ENCODE assay signal across 9 cellular contexts in genomic region chr13:41311607-41312500, GRCh38. TPM values are rescaled to one million over a fixed set of nuclear protein-coding genes. Genes with fewer than 3 reads are reported as not detected.
DNase-seq lines count a peak whose midpoint lies in the region; ATAC-seq, FAIRE-seq and TF ChIP-seq lines count a peak whose summit lies in the region.
"Had no signal": no experiment of that assay in that cellular context is flagged by ENCODE, and none has a peak within 500 bp of the region (broad histone marks: within the 10 kb centered on the region; RNA-seq: fewer than 3 reads in every experiment).

No MANE protein-coding gene starts in this region.

- H3K27me3 Mint-ChIP-seq in CD4-positive, alpha-beta memory T cell: no peaks in the 10 kb centered on the region

- DNase-seq in CD4-positive, alpha-beta memory T cell: peak; percentile 47 to 60 (median 56)
- peak; percentile 14 for DNase-seq in HS-27A (ENCODE audit: low read depth)
- peak; percentile 39 to 60 (median 45) for DNase-seq in T-helper 1 cell
- DNase-seq in anterior cingulate cortex (lab: John Stamatoyannopoulos, UW): peak in 49 of 58 donors; percentile 8 to 70 (median 43)
- DNase-seq in hepatocyte (ENCODE audit: low spot score): peak; percentile 64
- peak; percentile 64 for DNase-seq in sciatic nerve (ENCODE audit: low spot score)
- DNase-seq in D721Med (ENCODE audit: insufficient read length, low spot score): no peak

- peak overlapping the region; percentile 85 to 94 for H3K4me3 ChIP-seq in CD4-positive, alpha-beta memory T cell (ENCODE audit: low read length in 2 of 2)
- H3K4me3 ChIP-seq in hepatocyte: peak overlapping the region; percentile 100

- H3K4me2 ChIP-seq in hepatocyte: peak overlapping the region; percentile 77

- H3K9me3 ChIP-seq in CD4-positive, alpha-beta memory T cell (ENCODE audit: control insufficient read depth in 1 of 2, low read length in 2 of 2): no peaks in the 10 kb centered on the region
- no peaks in the 10 kb centered on the region for H3K9me3 ChIP-seq in hepatocyte (ENCODE audit: low read depth)

- no peaks in the 10 kb centered on the region for H3K9me2 ChIP-seq in hepatocyte (replicated peaks; ENCODE audit: insufficient read depth)

- peak; percentile 19 for ATAC-seq in GM19468 (IDR thresholded peaks at IDR 0.05; ENCODE audit: extremely low read depth, unreplicated experiment)
- ATAC-seq in sciatic nerve: peak; percentile 62

- no peak for FAIRE-seq in D721Med (lab: Jason Lieb, UNC)
- FAIRE-seq: TTC549 had no signal

- H3K27ac ChIP-seq in CD4-positive, alpha-beta memory T cell (ENCODE audit: low read depth, low read length): peak overlapping the region; percentile 83
- H3K27ac ChIP-seq in hepatocyte: peak overlapping the region; percentile 97

- H2AFZ ChIP-seq in hepatocyte: peak overlapping the region; percentile 77

- peaks cover 27% of the 10 kb centered on the region for H4K20me1 ChIP-seq in hepatocyte (ENCODE audit: insufficient read depth, poor library complexity, severe bottlenecking)

- 1% methylated on average over 62 of the region's 63 CpGs for WGBS in hepatocyte (ENCODE audit: low lambda C conversion rate, missing lambda C conversion rate)

- H3K36me3 Mint-ChIP-seq in CD4-positive, alpha-beta memory T cell: peaks cover under 1 to 16% of the 10 kb centered on the region in 2 donors

- intact Hi-C loops in CD4-positive, alpha-beta memory T cell (cut with micrococcal nuclease): loop anchor here (1.0 to 5.0 kb wide), 8 partner anchors 13 to 735 kb away; partner anchors contain the start of genes DGKH, KBTBD6, KBTBD7 and MTRF1
- intact Hi-C loops in sciatic nerve (cut with DNase I): no loop called here

- TF ChIP-seq CTCF in hepatocyte (IDR thresholded peaks at IDR 0.05; ENCODE audit: poor library complexity) (no peak), D721Med (IDR thresholded peaks at IDR 0.05; ENCODE audit: insufficient read depth, missing control alignments) (no peak)

- H3K36me3 ChIP-seq in CD4-positive, alpha-beta memory T cell (ENCODE audit: insufficient read depth, low read length): no peaks in the 10 kb centered on the region
- H3K36me3 ChIP-seq in hepatocyte (replicated peaks; ENCODE audit: insufficient read depth, low read depth): no peaks in the 10 kb centered on the region

- H3K9me3 Mint-ChIP-seq in CD4-positive, alpha-beta memory T cell: peaks cover 0 to 2% (median 0%) of the 10 kb centered on the region in 8 donors

- H3K4me1 Mint-ChIP-seq in CD4-positive, alpha-beta memory T cell: peaks cover 24 to 52% (median 41%) of the 10 kb centered on the region in 4 donors

- CTCF ChIA-PET in CD4-positive, alpha-beta memory T cell (lab: Charles Lee; ENCODE audit: partially characterized antibody): interaction anchor here (0.8 to 0.9 kb wide), 3 partner anchors 21 to 356 kb away, joined by 3 to 4 read pairs (median 3); no protein-coding TSS in a partner anchor

- H3K79me2 ChIP-seq in hepatocyte: peaks cover 56% of the 10 kb centered on the region

- H3K27me3 ChIP-seq in CD4-positive, alpha-beta memory T cell (ENCODE audit: insufficient read depth, low read length): no peaks in the 10 kb centered on the region
- H3K27me3 ChIP-seq in hepatocyte: no peaks in the 10 kb centered on the region

- peak overlapping the region; percentile 91 to 96 (median 96) for H3K27ac Mint-ChIP-seq in CD4-positive, alpha-beta memory T cell

- peak overlapping the region; percentile 94 to 97 (median 96) for H3K4me3 Mint-ChIP-seq in CD4-positive, alpha-beta memory T cell

- POLR2A ChIA-PET in CD4-positive, alpha-beta memory T cell (lab: Charles Lee; ENCODE audit: partially characterized antibody): interaction anchor here (1.6 kb wide), 1 partner anchor 49 kb away, joined by 6 read pairs; the partner anchor contains the start of gene MTRF1

- peaks cover 45% of the 10 kb centered on the region for H3K4me1 ChIP-seq in CD4-positive, alpha-beta memory T cell (ENCODE audit: insufficient read depth, low read length)
- peaks cover 13% of the 10 kb centered on the region for H3K4me1 ChIP-seq in hepatocyte (ENCODE audit: insufficient read depth)

RNA-seq across cellular contexts. Expression of gene NAA16, which starts 0.8 kb away (rescaled TPM):
- 10 to 100 TPM; 62.3 to 62.5 TPM for total RNA-seq in CD4-positive, alpha-beta memory T cell
- polyA plus RNA-seq in CD4-positive, alpha-beta memory T cell: 10 to 100 TPM in 1 of 2 donors, 1 to 10 TPM in 1; 8.6 to 17.1 TPM
- total RNA-seq in hepatocyte (16.2 and 24.5 TPM in 2 replicates), sciatic nerve (29.7 TPM)
- polyA plus RNA-seq in hepatocyte: 10.7 and 12.0 TPM in 2 replicates

RNA-seq across cellular contexts. Expression of gene MTRF1, which starts 48.5 kb away (rescaled TPM):
- 10 to 100 TPM; 29.5 to 30.1 TPM for total RNA-seq in CD4-positive, alpha-beta memory T cell
- 10 to 100 TPM in 1 of 2 donors, 1 to 10 TPM in 1; 5.3 to 16.0 TPM for polyA plus RNA-seq in CD4-positive, alpha-beta memory T cell
- total RNA-seq in hepatocyte (11.3 and 18.5 TPM in 2 replicates), sciatic nerve (12.2 TPM)
- polyA plus RNA-seq in hepatocyte: 10.4 and 11.8 TPM in 2 replicates
